ENCODE assay signal across 8 cellular contexts in the genomic region with DNA sequence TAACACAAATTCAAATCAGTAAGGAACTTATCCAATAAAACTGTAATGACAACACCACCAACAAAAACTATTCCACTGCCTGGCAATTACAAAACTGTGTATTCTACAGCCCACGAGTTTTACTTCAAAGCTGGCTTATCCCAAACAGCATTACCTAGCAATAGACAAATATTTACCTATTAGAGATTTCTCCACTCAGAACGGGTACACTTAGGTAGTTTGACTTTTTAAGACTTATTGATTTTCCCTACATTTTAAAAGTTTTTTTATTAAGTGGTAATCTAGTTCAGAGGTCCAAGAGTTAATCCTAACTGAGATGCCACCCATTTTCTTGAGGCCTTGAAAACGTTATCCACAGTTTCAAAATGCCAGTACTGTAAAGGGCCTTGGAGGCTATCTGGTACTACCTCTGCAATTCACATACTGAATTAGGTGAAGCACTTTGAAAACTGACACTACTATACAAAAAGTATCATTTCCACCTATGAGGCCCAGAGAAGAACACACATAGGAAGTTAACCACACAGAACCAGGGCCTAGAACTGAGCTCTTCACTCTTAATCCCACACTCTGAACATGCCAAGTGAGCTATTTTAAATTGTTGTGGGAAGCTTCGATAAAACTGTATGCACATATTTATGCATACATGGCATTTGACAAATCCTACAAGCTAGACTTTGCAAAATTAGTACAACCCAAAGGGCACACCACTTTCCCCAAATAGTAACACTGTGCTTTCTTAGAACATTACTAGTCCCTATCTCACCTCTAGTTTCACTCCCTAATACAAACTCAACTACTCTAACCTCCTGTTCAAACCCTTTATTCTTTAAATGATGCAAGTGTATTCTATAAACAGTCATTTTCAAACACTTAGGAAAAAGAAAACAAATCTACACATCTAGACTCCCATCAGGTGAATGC.
A peak's percentile ranks its signal among the peaks of the same experiment; 100 is the strongest.
DNase-seq lines count a peak whose midpoint lies in the region; ATAC-seq and TF ChIP-seq lines count a peak whose summit lies in the region.

No MANE protein-coding gene starts in this region.

- H3K36me3 ChIP-seq in OCI-LY1 (ENCODE audit: insufficient read depth, low read length) = no peaks in the 10 kb centered on the region

- H2AFZ ChIP-seq in OCI-LY1 (ENCODE audit: low read length) = no peak overlapping the region

- no peak for TF ChIP-seq CTCF in OCI-LY1 (IDR thresholded peaks at IDR 0.05; ENCODE audit: low read length)

- no peaks in the 10 kb centered on the region for H3K9me2 ChIP-seq in OCI-LY1 (ENCODE audit: low read depth, low read length)

- DNase-seq in DMS53 treated with DMSO at 0.1 percent for 48 hours (lab: John Stamatoyannopoulos, UW; ENCODE audit: unreplicated experiment) (peak; percentile 33), epithelial cell of prostate (ENCODE audit: low read depth, low spot score) (no peak), pons (ENCODE audit: low spot score) (peak; percentile 21), nucleus accumbens (lab: John Stamatoyannopoulos, UW) (no peak), ACHN (no peak), SHP77 treated with DMSO at 0.1 percent for 48 hours (lab: John Stamatoyannopoulos, UW) (no peak)

- H3K9ac ChIP-seq in OCI-LY1 (ENCODE audit: low read length) = peak overlapping the region; percentile 80; the same call in 1 of the 2 replicates

- no peaks in the 10 kb centered on the region for H3K27me3 ChIP-seq in OCI-LY1 (ENCODE audit: insufficient read depth, low read length)

- H3F3A ChIP-seq in OCI-LY1 (ENCODE audit: insufficient read depth, low read length) = no peaks in the 10 kb centered on the region

- H3K79me2 ChIP-seq in OCI-LY1 (ENCODE audit: insufficient read depth, low read length) = no peaks in the 10 kb centered on the region; the same call in 1 of the 2 replicates

- H3K9me3 ChIP-seq in OCI-LY1 (ENCODE audit: low read length) = no peaks in the 10 kb centered on the region

- H3K4me1 ChIP-seq in OCI-LY1 (ENCODE audit: insufficient read depth, low read length, severe bottlenecking) = peaks cover 72% of the 10 kb centered on the region

- no peak for ATAC-seq in HG02798 (IDR thresholded peaks at IDR 0.05; ENCODE audit: poor library complexity, unreplicated experiment)

- H3K4me2 ChIP-seq in OCI-LY1 (ENCODE audit: low read length) = peak overlapping the region; percentile 87

- H4K20me1 ChIP-seq in OCI-LY1 (ENCODE audit: insufficient read depth, low read length) = no peaks in the 10 kb centered on the region

- H3K4me3 ChIP-seq in OCI-LY1 (ENCODE audit: low read depth, low read length, poor library complexity, severe bottlenecking) = peak overlapping the region; percentile 87

- in situ Hi-C loops in ACHN (cut with HindIII; ENCODE audit: low pct_ligation_motif_present, low pct_unique_long_range_greater_than_20kb, low sequenced_read_pairs) = no loop called here

- H3K27ac ChIP-seq in OCI-LY1 (ENCODE audit: low read depth, low read length, poor library complexity, severe bottlenecking) = peak overlapping the region; percentile 71
- H3K27ac ChIP-seq in epithelial cell of prostate = peak overlapping the region; percentile 83

Comparison
In these comparisons a context has a peak if more than half of its experiments do, and no peak if none do; other contexts are left out.
1. DNase-seq: peak in DMS53 treated with DMSO at 0.1 percent for 48 hours (single experiment) and pons (single experiment); none in epithelial cell of prostate (single experiment), nucleus accumbens (0 of 56), ACHN (single experiment) and SHP77 treated with DMSO at 0.1 percent for 48 hours (single experiment).